ENCODE assay signal across 20 cellular contexts in the genomic region with DNA sequence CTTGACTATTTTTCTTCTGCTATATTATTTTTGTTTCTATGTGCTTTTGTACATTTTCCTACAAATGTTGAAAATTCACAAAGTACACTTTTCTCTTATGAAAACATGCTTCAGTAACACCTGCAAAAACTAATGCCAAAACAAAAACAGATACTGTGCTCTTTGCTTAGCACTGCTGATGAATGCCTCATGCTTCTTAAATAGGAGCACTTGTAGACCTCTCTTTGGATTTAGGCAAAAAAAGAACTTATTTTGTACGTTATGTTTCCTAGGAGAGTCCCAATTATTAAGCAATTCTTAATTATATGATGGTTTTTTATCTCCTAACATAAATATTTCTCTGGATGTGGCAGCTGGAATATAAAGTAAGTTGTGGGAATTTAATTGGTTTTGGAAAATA.
"Had no signal": no experiment of that assay in that cellular context is flagged by ENCODE, and none has a peak within 500 bp of the region (broad histone marks: within the 10 kb centered on the region; RNA-seq: fewer than 3 reads in every experiment).

No MANE protein-coding gene starts in this region.

- H3K4me3 ChIP-seq: colonic mucosa, heart left ventricle, pancreas, skin epidermis, testis had no signal

- H3K27me3 ChIP-seq: colonic mucosa, heart left ventricle, pancreas, testis had no signal

- ATAC-seq: activated CD8-positive, alpha-beta memory T cell treated with anti-CD3 and anti-CD28 coated beads, Interleukin-2, amount 10 ng/mL, durations not matched to agents 7 days and 5 days; activated CD8-positive, alpha-beta T cell treated with anti-CD3 and anti-CD28 coated beads for 36 hours; heart left ventricle; left colon; naive thymus-derived CD4-positive, alpha-beta T cell; right cardiac atrium; stimulated activated naive B cell treated with anti-CD40 and anti-IgM and Interleukin-4, amounts not matched to agents 10 μg/mL and 1 μg/mL and 100 μg/mL, for 72 hours had no signal

- DNase-seq: activated CD4-positive, alpha-beta T cell treated with anti-CD3 and anti-CD28 coated beads, Interleukin-2, amount 10 ng/mL, durations not matched to agents 7 days and 5 days; activated CD4-positive, CD25-positive, alpha-beta regulatory T cell treated with anti-CD3 and anti-CD28 coated beads, Interleukin-2, amount 50 U/mL, for 72 hours; activated CD8-positive, alpha-beta memory T cell treated with anti-CD3 and anti-CD28 coated beads, Interleukin-2, amount 10 ng/mL, durations not matched to agents 7 days and 5 days; activated CD8-positive, alpha-beta T cell treated with anti-CD3 and anti-CD28 coated beads for 36 hours; activated gamma-delta T cell; activated naive CD4-positive, alpha-beta T cell treated with anti-CD3 and anti-CD28 coated beads, Interleukin-2, amount 50 U/mL, for 16 hours; activated T-cell treated with anti-CD3 and anti-CD28 coated beads for 4 hours; aorta; colonic mucosa; heart left ventricle; left colon; naive thymus-derived CD4-positive, alpha-beta T cell; pancreas; right cardiac atrium; stimulated activated CD4-positive, alpha-beta T cell treated with anti-CD3 and anti-CD28 coated beads, Interleukin-1b, Interleukin-23, amount 100 ng/mL, for 48 hours; stimulated activated naive B cell treated with anti-CD40 and anti-IgM and Interleukin-4, amounts not matched to agents 10 μg/mL and 1 μg/mL and 100 μg/mL, for 72 hours; T-helper 1 cell; testis; WERI-Rb-1 had no signal

- H3K27ac ChIP-seq: colonic mucosa, heart left ventricle, testis, WERI-Rb-1 had no signal

- H3K4me1 ChIP-seq: colonic mucosa, heart left ventricle, testis had no signal

- H3K9me3 ChIP-seq: colonic mucosa, heart left ventricle, pancreas, testis had no signal

- H3K36me3 ChIP-seq: colonic mucosa, heart left ventricle, pancreas, WERI-Rb-1 had no signal
